ENCODE assay signal across 9 cellular contexts in the genomic region with DNA sequence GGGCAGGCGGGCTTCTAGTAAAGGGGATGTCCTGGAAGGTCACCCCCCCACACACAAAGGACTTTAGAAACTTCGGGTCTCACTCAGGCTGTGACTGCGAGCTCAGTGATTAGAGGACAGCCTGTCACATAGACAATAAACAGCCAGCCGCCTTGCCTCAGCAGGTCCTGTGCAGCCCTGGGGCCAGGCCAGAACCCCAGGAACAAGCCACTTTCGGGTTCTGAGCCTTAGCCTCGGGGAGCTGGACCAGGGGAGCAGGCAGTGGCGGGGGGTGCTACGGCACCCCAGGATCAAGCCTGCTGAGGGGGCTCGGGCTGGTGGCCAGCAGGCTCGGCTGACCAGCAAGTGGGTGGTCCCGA. TPM values are rescaled to one million over a fixed set of nuclear protein-coding genes. Genes with fewer than 3 reads are reported as not detected.
DNase-seq lines count a peak whose midpoint lies in the region; ATAC-seq and TF ChIP-seq lines count a peak whose summit lies in the region.
"Had no signal": no experiment of that assay in that cellular context is flagged by ENCODE, and none has a peak within 500 bp of the region (broad histone marks: within the 10 kb centered on the region; RNA-seq: fewer than 3 reads in every experiment).

No MANE protein-coding gene starts in this region.

- peaks cover 10% of the 10 kb centered on the region for H3K4me1 Mint-ChIP-seq in CD4-positive, alpha-beta T cell (ENCODE audit: low read depth)
- peaks cover 19% of the 10 kb centered on the region for H3K4me1 Mint-ChIP-seq in chondrocyte (ENCODE audit: low read depth)

- no peak for DNase-seq in CD4-positive, alpha-beta T cell
- DNase-seq in chondrocyte (ENCODE audit: low spot score) (no peak), retinal pigment epithelial cell (ENCODE audit: low read depth) (no peak), COLO829 (ENCODE audit: low spot score) (no peak), SIG-M5 (lab: John Stamatoyannopoulos, UW) (no peak), NCI-H345 treated with DMSO at 0.1 percent for 48 hours (lab: John Stamatoyannopoulos, UW; ENCODE audit: unreplicated experiment) (no peak)

- H3K27me3 Mint-ChIP-seq in CD4-positive, alpha-beta T cell: peaks cover 37% of the 10 kb centered on the region
- peaks cover 15% of the 10 kb centered on the region for H3K27me3 Mint-ChIP-seq in chondrocyte (ENCODE audit: low read depth)

- POLR2A ChIA-PET in CD4-positive, alpha-beta T cell (lab: Charles Lee): no interaction called here

- H3K4me3 Mint-ChIP-seq in CD4-positive, alpha-beta T cell: peak overlapping the region; percentile 45
- peak overlapping the region; percentile 52 for H3K4me3 Mint-ChIP-seq in chondrocyte (ENCODE audit: unreplicated experiment)

- H3K4me1 ChIP-seq in iPS-20b (ENCODE audit: insufficient read depth, low read length): no peaks in the 10 kb centered on the region

- H3K36me3 Mint-ChIP-seq in CD4-positive, alpha-beta T cell (ENCODE audit: low read depth): no peaks in the 10 kb centered on the region
- peaks cover 4% of the 10 kb centered on the region for H3K36me3 Mint-ChIP-seq in chondrocyte (ENCODE audit: low read depth)

- no peak overlapping the region for H3K9ac ChIP-seq in iPS-20b (ENCODE audit: low read depth, low read length)

- no peaks in the 10 kb centered on the region for H3K36me3 ChIP-seq in iPS-20b (ENCODE audit: insufficient read depth, low read depth, low read length)

- peaks cover 11% of the 10 kb centered on the region for H3K9me3 Mint-ChIP-seq in CD4-positive, alpha-beta T cell
- H3K9me3 Mint-ChIP-seq in chondrocyte (ENCODE audit: low read depth): peaks cover 17% of the 10 kb centered on the region

- H3K4me3 ChIP-seq in iPS-20b (ENCODE audit: low read length) (peak overlapping the region; percentile 73; the same call in 1 of the 2 replicates), retinal pigment epithelial cell (ENCODE audit: low read length) (peak overlapping the region; percentile 66)

- H3K27ac ChIP-seq in CD4-positive, alpha-beta T cell (ENCODE audit: low read depth, low read length): no peak overlapping the region
- no peak overlapping the region for H3K27ac ChIP-seq in iPS-20b (ENCODE audit: low read length)
- H3K27ac ChIP-seq: SK-N-MC had no signal

- intact Hi-C loops in CD4-positive, alpha-beta T cell (cut with DNase I, micrococcal nuclease): loop anchor here in 1 of 2 experiments (5.0 kb wide), 1 partner anchor 80 kb away; no protein-coding TSS in a partner anchor

- ATAC-seq in CD4-positive, alpha-beta T cell (ENCODE audit: poor library complexity): no peak
- ATAC-seq in GM21825 (IDR thresholded peaks at IDR 0.05; ENCODE audit: unreplicated experiment): no peak

- peaks cover 4% of the 10 kb centered on the region for H3K27me3 ChIP-seq in CD4-positive, alpha-beta T cell (ENCODE audit: control insufficient read depth, insufficient read depth, low read length)
- peaks cover 59% of the 10 kb centered on the region for H3K27me3 ChIP-seq in iPS-20b (ENCODE audit: insufficient read depth, low read length)

- no peak for TF ChIP-seq CTCF in CD4-positive, alpha-beta T cell (IDR thresholded peaks at IDR 0.05)
- no peak for TF ChIP-seq CTCF in chondrocyte (IDR thresholded peaks at IDR 0.05)
- no peak for TF ChIP-seq CTCF in retinal pigment epithelial cell (conservative IDR thresholded peaks at IDR 0.05; ENCODE audit: low read depth, low read length)

- H3K27ac Mint-ChIP-seq in CD4-positive, alpha-beta T cell: no peak overlapping the region
- no peak overlapping the region for H3K27ac Mint-ChIP-seq in chondrocyte (ENCODE audit: unreplicated experiment)

- CTCF ChIA-PET in CD4-positive, alpha-beta T cell (lab: Charles Lee): no interaction called here

- peaks cover 15% of the 10 kb centered on the region for H3K9me3 ChIP-seq in CD4-positive, alpha-beta T cell (ENCODE audit: control insufficient read depth, low read length)
- peaks cover 9% of the 10 kb centered on the region; the same call in 1 of the 2 replicates for H3K9me3 ChIP-seq in iPS-20b (ENCODE audit: insufficient read depth, low read depth, low read length)

RNA-seq across cellular contexts. Expression of gene GAS7, which starts 1.1 kb away (rescaled TPM):
- total RNA-seq in CD4-positive, alpha-beta T cell: 1 to 10 TPM; 1.8 to 3.4 TPM
- 6.1 to 15.6 TPM (median 6.9 TPM) in 3 replicates for total RNA-seq in chondrocyte
